ENCODE assay signal across 16 cellular contexts in genomic region chr4:21202959-21203358, GRCh38.
"Had no signal": no experiment of that assay in that cellular context is flagged by ENCODE, and none has a peak within 500 bp of the region (broad histone marks: within the 10 kb centered on the region; RNA-seq: fewer than 3 reads in every experiment).

No MANE protein-coding gene starts in this region.

- DNase-seq: cerebellar nuclear complex; heart right ventricle; left ventricle myocardium inferior; lower lobe of right lung; mesenchymal stem cell; midbrain; right cardiac atrium; stimulated activated CD4-positive, alpha-beta T cell treated with anti-CD3 and anti-CD28 coated beads, Interleukin-2, amount 100 ng/mL, for 48 hours; stimulated activated naive CD4-positive, alpha-beta T cell treated with Interleukin-2 at 50 U/mL for 16 hours; trophoblast cell had no signal

- FAIRE-seq: colon, frontal cortex, keratinocyte had no signal

- H3K27ac ChIP-seq: heart right ventricle, left ventricle myocardium inferior, lower lobe of right lung had no signal

- H3K4me2 ChIP-seq: smooth muscle cell had no signal

- H3K27ac Mint-ChIP-seq: dendritic cell treated with granulocyte-macrophage colony-stimulating factor and Interleukin-4, amounts not matched to agents 40 ng/mL and 50 ng/mL, for 4 days; natural killer cell treated with Interleukin-12 subunit alpha and Interleukin-12 subunit beta and Interleukin-15 and Interleukin-18, amount 100 ng/mL, for 72 hours had no signal

- H3K4me3 Mint-ChIP-seq: dendritic cell treated with granulocyte-macrophage colony-stimulating factor and Interleukin-4, amounts not matched to agents 40 ng/mL and 50 ng/mL, for 4 days; natural killer cell treated with Interleukin-12 subunit alpha and Interleukin-12 subunit beta and Interleukin-15 and Interleukin-18, amount 100 ng/mL, for 72 hours had no signal

- H3K27me3 Mint-ChIP-seq: dendritic cell treated with granulocyte-macrophage colony-stimulating factor and Interleukin-4, amounts not matched to agents 40 ng/mL and 50 ng/mL, for 4 days had no signal

- H3K36me3 ChIP-seq: heart right ventricle, left ventricle myocardium inferior, lower lobe of right lung had no signal

- H3K4me1 ChIP-seq: heart right ventricle, left ventricle myocardium inferior, lower lobe of right lung had no signal

- H3K27me3 ChIP-seq: heart right ventricle had no signal

- H3K36me3 Mint-ChIP-seq: natural killer cell treated with Interleukin-12 subunit alpha and Interleukin-12 subunit beta and Interleukin-15 and Interleukin-18, amount 100 ng/mL, for 72 hours had no signal

- H3K9me3 Mint-ChIP-seq: natural killer cell treated with Interleukin-12 subunit alpha and Interleukin-12 subunit beta and Interleukin-15 and Interleukin-18, amount 100 ng/mL, for 72 hours had no signal

- H3K9me3 ChIP-seq: lower lobe of right lung had no signal

- H3K4me3 ChIP-seq: heart right ventricle, left ventricle myocardium inferior, lower lobe of right lung, smooth muscle cell had no signal
